1 cellular context compared by ENCODE assay signal in genomic region chr9:35537898-35538297, GRCh38.
TF ChIP-seq lines count a peak whose summit lies in the region.

No MANE protein-coding gene starts in this region.

TF ChIP-seq in H1, 55 proteins besides CTCF, POLR2A, EP300 and RAD21 (continued from another document):
- TF ChIP-seq MAX (IDR thresholded peaks at IDR 0.05) (no peak), GABPA (IDR thresholded peaks at IDR 0.05; ENCODE audit: borderline replicate concordance, insufficient read depth, low read length) (no peak), CEBPB (IDR thresholded peaks at IDR 0.05; ENCODE audit: low read depth, low read length) (no peak), JUN (IDR thresholded peaks at IDR 0.05; ENCODE audit: low read depth, low read length) (no peak), FOSL1 (IDR thresholded peaks at IDR 0.05; ENCODE audit: insufficient read depth, low read depth, low read length) (no peak), EZH2 (IDR thresholded peaks at IDR 0.05; ENCODE audit: low read depth, low read length, severe bottlenecking) (no peak), HDAC6 (IDR thresholded peaks at IDR 0.05; ENCODE audit: low read depth, low read length) (no peak), RXRA (IDR thresholded peaks at IDR 0.05; ENCODE audit: insufficient read depth, low read depth, low read length) (no peak), PHF8 (conservative IDR thresholded peaks at IDR 0.05; ENCODE audit: low read depth, low read length) (no peak), CHD7 (IDR thresholded peaks at IDR 0.05; ENCODE audit: insufficient replicate concordance, low read length) (no peak), CHD2 (IDR thresholded peaks at IDR 0.05; ENCODE audit: low read length) (no peak), NRF1 (IDR thresholded peaks at IDR 0.05; ENCODE audit: low read depth, low read length) (no peak), YY1 (IDR thresholded peaks at IDR 0.05; ENCODE audit: low read depth, low read length) (no peak), ATF3 (IDR thresholded peaks at IDR 0.05; ENCODE audit: insufficient read depth, low read depth, low read length) (no peak)
